In genomic region chr3:71389911-71390573, GRCh38 we compare ENCODE assay signal across 8 cellular contexts.
DNase-seq lines count a peak whose midpoint lies in the region; ATAC-seq, FAIRE-seq and TF ChIP-seq lines count a peak whose summit lies in the region.

No MANE protein-coding gene starts in this region.

- DNase-seq in RCC 7860 (ENCODE audit: low spot score) = peak; percentile 27
- no peak for DNase-seq in coronary artery (ENCODE audit: low spot score)
- DNase-seq in medulla oblongata (ENCODE audit: extremely low spot score) = peak; percentile 60
- DNase-seq in upper lobe of left lung = peak in 1 of 2 donors; percentile 77
- DNase-seq in frontal cortex (ENCODE audit: low spot score in 2 of 2) = no peak

- H3K4me1 ChIP-seq in upper lobe of left lung = peaks cover 19 to 40% (median 28%) of the 10 kb centered on the region in 4 donors

- H3K4me3 ChIP-seq in coronary artery = peak overlapping the region; percentile 44
- H3K4me3 ChIP-seq in upper lobe of left lung = peak overlapping the region in 2 of 4 donors; percentile 24 to 30

- 17 to 20% methylated on average over 9 of the region's 9 CpGs for WGBS in upper lobe of left lung, 2 donors

- no peaks in the 10 kb centered on the region for H3K27me3 ChIP-seq in upper lobe of left lung

- TF ChIP-seq POLR2A in upper lobe of left lung (IDR thresholded peaks at IDR 0.05) = no peak

- peak in 1 of 4 donors; percentile 39 for TF ChIP-seq EP300 in upper lobe of left lung (IDR thresholded peaks at IDR 0.05)

- peak overlapping the region in 1 of 2 donors; percentile 66 for H3K27ac ChIP-seq in coronary artery
- peak overlapping the region; percentile 51 to 70 (median 58) for H3K27ac ChIP-seq in upper lobe of left lung

- ATAC-seq in HG02678 (IDR thresholded peaks at IDR 0.05; ENCODE audit: unreplicated experiment) (peak; percentile 34), upper lobe of left lung (ENCODE audit: low FRiP score in 2 of 2) (peak; percentile 62 to 71), HG03378 (IDR thresholded peaks at IDR 0.05; ENCODE audit: unreplicated experiment) (no peak), GM21737 (IDR thresholded peaks at IDR 0.05; ENCODE audit: unreplicated experiment) (no peak)

- no peaks in the 10 kb centered on the region for H3K9me3 ChIP-seq in upper lobe of left lung

- FAIRE-seq in RCC 7860 (lab: Jason Lieb, UNC) (peak; percentile 83), frontal cortex (lab: Jason Lieb, UNC) (no peak)

- no peaks in the 10 kb centered on the region for H3K36me3 ChIP-seq in upper lobe of left lung

- no peak for TF ChIP-seq CTCF in coronary artery (IDR thresholded peaks at IDR 0.05)
- TF ChIP-seq CTCF in upper lobe of left lung (IDR thresholded peaks at IDR 0.05) = no peak

Comparison
In these comparisons a context has a peak if more than half of its experiments do, and no peak if none do; other contexts are left out.
1. ATAC-seq: peak in HG02678 (single experiment) and upper lobe of left lung (2 of 2); none in HG03378 (single experiment) and GM21737 (single experiment).
2. DNase-seq: peak in RCC 7860 (single experiment) and medulla oblongata (single experiment); none in coronary artery (single experiment) and frontal cortex (0 of 2).